20 cellular contexts compared by ENCODE assay signal in the genomic region with DNA sequence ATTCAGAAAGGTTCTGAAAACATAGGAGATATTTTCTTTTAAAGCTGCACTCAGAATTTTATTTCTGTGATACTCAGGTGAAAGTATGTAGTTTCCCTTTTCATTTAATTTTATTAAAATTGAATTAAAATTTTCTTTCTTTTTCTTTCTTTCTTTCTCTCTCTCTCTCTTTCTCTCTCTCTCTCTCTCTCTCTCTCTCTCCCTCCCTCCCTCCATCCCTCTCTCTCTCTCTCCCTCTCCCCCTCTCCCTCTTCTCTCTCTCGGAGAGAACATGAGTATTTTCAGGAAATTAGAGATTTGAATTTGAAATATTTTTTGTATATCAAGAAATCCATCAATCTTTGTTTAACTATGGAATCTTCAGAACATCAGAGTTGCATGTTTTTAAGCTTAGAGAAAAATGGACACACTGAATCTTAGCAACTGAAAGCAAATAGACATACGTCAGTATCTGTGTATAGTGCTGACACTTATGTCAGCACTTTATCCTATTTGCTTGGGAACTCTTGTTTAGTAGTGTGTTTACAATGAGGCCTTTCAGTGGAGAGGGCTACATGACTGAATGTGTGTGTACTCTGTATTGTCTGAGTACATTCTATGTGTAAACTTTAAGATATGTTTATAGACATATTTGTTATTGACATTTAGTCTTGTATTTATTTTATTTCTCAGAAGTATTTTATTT. TPM values are rescaled to one million over a fixed set of nuclear protein-coding genes. Genes with fewer than 3 reads are reported as not detected.
DNase-seq lines count a peak whose midpoint lies in the region; ATAC-seq and TF ChIP-seq lines count a peak whose summit lies in the region.
"Had no signal": no experiment of that assay in that cellular context is flagged by ENCODE, and none has a peak within 500 bp of the region (broad histone marks: within the 10 kb centered on the region; RNA-seq: fewer than 3 reads in every experiment).

No MANE protein-coding gene starts in this region.

- H3K27me3 Mint-ChIP-seq in activated CD8-positive, alpha-beta T cell treated with anti-CD3 and anti-CD28 coated beads for 36 hours: no peaks in the 10 kb centered on the region
- no peaks in the 10 kb centered on the region for H3K27me3 Mint-ChIP-seq in activated CD8-positive, alpha-beta T cell treated with anti-CD3 and anti-CD28 coated beads, Interleukin-2, amount 10 ng/mL, durations not matched to agents 7 days and 5 days (ENCODE audit: low read depth)
- no peaks in the 10 kb centered on the region for H3K27me3 Mint-ChIP-seq in T-cell
- peaks cover 3% of the 10 kb centered on the region for H3K27me3 Mint-ChIP-seq in nephron progenitor cell (ENCODE audit: low read depth, poor library complexity)
- H3K27me3 Mint-ChIP-seq: stimulated activated naive CD8-positive, alpha-beta T cell treated with anti-CD3 and anti-CD28 coated beads, Interleukin-15, Interleukin-2, amounts not matched to agents 100 ng/mL and 50 ng/mL, for 24 hours had no signal

- DNase-seq in activated CD8-positive, alpha-beta T cell treated with anti-CD3 and anti-CD28 coated beads for 36 hours: no peak
- no peak for DNase-seq in activated CD8-positive, alpha-beta T cell treated with anti-CD3 and anti-CD28 coated beads, Interleukin-2, amount 10 ng/mL, durations not matched to agents 7 days and 5 days
- DNase-seq in HuH-7.5 (ENCODE audit: low spot score) (peak; percentile 9), T-cell (no peak), mesenchymal stem cell (peak; percentile 74), NCI-H526 treated with DMSO at 0.1 percent for 48 hours (lab: John Stamatoyannopoulos, UW) (no peak), nephron progenitor cell (no peak), DMS79 (lab: John Stamatoyannopoulos, UW) (no peak)
- DNase-seq: activated CD4-positive, CD25-positive, alpha-beta regulatory T cell treated with anti-CD3 and anti-CD28 coated beads, Interleukin-2, amount 50 U/mL, for 72 hours; activated CD8-positive, alpha-beta memory T cell treated with anti-CD3 and anti-CD28 coated beads, Interleukin-2, amount 50 U/mL, for 48 hours; activated naive CD4-positive, alpha-beta T cell treated with anti-CD3 and anti-CD28 coated beads, Interleukin-2, amount 50 U/mL, for 16 hours; Caco-2; H9; NCI-H187; retina; SHP77; stimulated activated CD4-positive, alpha-beta T cell treated with anti-CD3 and anti-CD28 coated beads, Interleukin-15, amount 100 ng/mL, for 24 hours had no signal

- peaks cover 47% of the 10 kb centered on the region for H3K36me3 Mint-ChIP-seq in activated CD8-positive, alpha-beta T cell treated with anti-CD3 and anti-CD28 coated beads for 36 hours (ENCODE audit: low read depth)
- H3K36me3 Mint-ChIP-seq in activated CD8-positive, alpha-beta T cell treated with anti-CD3 and anti-CD28 coated beads, Interleukin-2, amount 10 ng/mL, durations not matched to agents 7 days and 5 days (ENCODE audit: low read depth): peaks cover 61% of the 10 kb centered on the region
- H3K36me3 Mint-ChIP-seq in T-cell (peaks cover 43% of the 10 kb centered on the region), nephron progenitor cell (ENCODE audit: low read depth) (peaks cover 44% of the 10 kb centered on the region)

- H2AFZ ChIP-seq in mesenchymal stem cell (ENCODE audit: low read depth, low read length): no peak overlapping the region

- H3K4me1 Mint-ChIP-seq in activated CD8-positive, alpha-beta T cell treated with anti-CD3 and anti-CD28 coated beads for 36 hours (ENCODE audit: low read depth): peaks cover 48% of the 10 kb centered on the region
- H3K4me1 Mint-ChIP-seq in activated CD8-positive, alpha-beta T cell treated with anti-CD3 and anti-CD28 coated beads, Interleukin-2, amount 10 ng/mL, durations not matched to agents 7 days and 5 days (ENCODE audit: low read depth): peaks cover 34% of the 10 kb centered on the region
- peaks cover 62 to 67% (median 62%) of the 10 kb centered on the region in 3 donors for H3K4me1 Mint-ChIP-seq in T-cell
- H3K4me1 Mint-ChIP-seq in nephron progenitor cell: no peaks in the 10 kb centered on the region

- H3K4ac ChIP-seq in mesenchymal stem cell (ENCODE audit: low read depth in 1 of 2, low read length in 2 of 2): no peak overlapping the region

- H3K27ac Mint-ChIP-seq in activated CD8-positive, alpha-beta T cell treated with anti-CD3 and anti-CD28 coated beads for 36 hours: peak overlapping the region; percentile 55
- H3K27ac Mint-ChIP-seq in activated CD8-positive, alpha-beta T cell treated with anti-CD3 and anti-CD28 coated beads, Interleukin-2, amount 10 ng/mL, durations not matched to agents 7 days and 5 days: no peak overlapping the region
- H3K27ac Mint-ChIP-seq in T-cell (peak overlapping the region; percentile 44 to 45), nephron progenitor cell (no peak overlapping the region)
- H3K27ac Mint-ChIP-seq: stimulated activated naive CD8-positive, alpha-beta T cell treated with anti-CD3 and anti-CD28 coated beads, Interleukin-15, Interleukin-2, amounts not matched to agents 100 ng/mL and 50 ng/mL, for 24 hours; T-helper 2 cell treated with Interferon-gamma antibody and Interleukin-4, amounts not matched to agents 5 μg/mL and 100 μg/mL, for 36 hours had no signal

- ATAC-seq in activated CD8-positive, alpha-beta T cell treated with anti-CD3 and anti-CD28 coated beads for 36 hours: no peak
- no peak for ATAC-seq in activated CD8-positive, alpha-beta T cell treated with anti-CD3 and anti-CD28 coated beads, Interleukin-2, amount 10 ng/mL, durations not matched to agents 7 days and 5 days
- peak in 1 of 4 experiments; percentile 54 for ATAC-seq in T-cell (replicated peaks in 1 of 4)

- H3K9ac ChIP-seq in mesenchymal stem cell (ENCODE audit: low read length): no peak overlapping the region

- H3K4me3 ChIP-seq in mesenchymal stem cell (ENCODE audit: insufficient read depth in 1 of 2, low read depth in 1 of 2, low read length in 2 of 2): no peak overlapping the region
- H3K4me3 ChIP-seq: breast epithelium had no signal

- no peak overlapping the region for H4K8ac ChIP-seq in mesenchymal stem cell (ENCODE audit: low read length)

- H2BK120ac ChIP-seq in mesenchymal stem cell (ENCODE audit: low read depth, low read length): no peak overlapping the region

- no peak overlapping the region for H2BK15ac ChIP-seq in mesenchymal stem cell (ENCODE audit: low read depth, poor library complexity, severe bottlenecking)

- H3K4me1 ChIP-seq in mesenchymal stem cell (ENCODE audit: control insufficient read depth, insufficient read depth, low read depth, low read length): no peaks in the 10 kb centered on the region
- H3K4me1 ChIP-seq: breast epithelium, Caco-2 had no signal

- peaks cover 23% of the 10 kb centered on the region for H3K9me3 Mint-ChIP-seq in activated CD8-positive, alpha-beta T cell treated with anti-CD3 and anti-CD28 coated beads for 36 hours
- H3K9me3 Mint-ChIP-seq in activated CD8-positive, alpha-beta T cell treated with anti-CD3 and anti-CD28 coated beads, Interleukin-2, amount 10 ng/mL, durations not matched to agents 7 days and 5 days (ENCODE audit: insufficient read depth): peaks cover 22% of the 10 kb centered on the region
- H3K9me3 Mint-ChIP-seq in T-cell (peaks cover 10 to 14% (median 14%) of the 10 kb centered on the region in 3 donors), nephron progenitor cell (peaks cover 39% of the 10 kb centered on the region)

- no peak overlapping the region for H3K23ac ChIP-seq in mesenchymal stem cell (ENCODE audit: low read length in 2 of 2)

- H2BK12ac ChIP-seq in mesenchymal stem cell (ENCODE audit: low read length in 2 of 2): no peak overlapping the region

- no peak overlapping the region for H3K4me2 ChIP-seq in mesenchymal stem cell (ENCODE audit: low read length, poor library complexity, severe bottlenecking)

- H3K79me1 ChIP-seq in mesenchymal stem cell (replicated peaks; ENCODE audit: low read length, poor library complexity, severe bottlenecking): no peaks in the 10 kb centered on the region

- H3K36me3 ChIP-seq in mesenchymal stem cell (ENCODE audit: control insufficient read depth in 1 of 2, insufficient read depth in 2 of 2, low read depth in 1 of 2, low read length in 2 of 2): no peaks in the 10 kb centered on the region
- H3K36me3 ChIP-seq: breast epithelium had no signal

- peaks cover 7% of the 10 kb centered on the region for H3K9me3 ChIP-seq in mesenchymal stem cell (ENCODE audit: control insufficient read depth, low read length)
- H3K9me3 ChIP-seq: Caco-2 had no signal

- H2AK5ac ChIP-seq in mesenchymal stem cell (ENCODE audit: low read length, severe bottlenecking): no peak overlapping the region

- no peak overlapping the region for H3K18ac ChIP-seq in mesenchymal stem cell (ENCODE audit: low read depth in 1 of 2, low read length in 2 of 2)

- H3K4me3 Mint-ChIP-seq in activated CD8-positive, alpha-beta T cell treated with anti-CD3 and anti-CD28 coated beads for 36 hours: no peak overlapping the region
- H3K4me3 Mint-ChIP-seq in activated CD8-positive, alpha-beta T cell treated with anti-CD3 and anti-CD28 coated beads, Interleukin-2, amount 10 ng/mL, durations not matched to agents 7 days and 5 days: no peak overlapping the region
- H3K4me3 Mint-ChIP-seq in T-cell (peak overlapping the region in 1 of 3 donors; percentile 28), nephron progenitor cell (no peak overlapping the region)
- H3K4me3 Mint-ChIP-seq: H9; stimulated activated naive CD8-positive, alpha-beta T cell treated with anti-CD3 and anti-CD28 coated beads, Interleukin-15, Interleukin-2, amounts not matched to agents 100 ng/mL and 50 ng/mL, for 24 hours; T-helper 2 cell treated with Interferon-gamma antibody and Interleukin-4, amounts not matched to agents 5 μg/mL and 100 μg/mL, for 36 hours had no signal

- no peak overlapping the region for H4K91ac ChIP-seq in mesenchymal stem cell (ENCODE audit: low read length)

- H2BK5ac ChIP-seq in mesenchymal stem cell (ENCODE audit: low read depth, low read length, poor library complexity, severe bottlenecking): no peak overlapping the region

- no peak overlapping the region for H3K27ac ChIP-seq in mesenchymal stem cell (ENCODE audit: low read length, poor library complexity, severe bottlenecking)
- H3K27ac ChIP-seq: breast epithelium had no signal

- CTCF ChIA-PET in activated CD8-positive, alpha-beta T cell treated with anti-CD3 and anti-CD28 coated beads for 36 hours (lab: Charles Lee): interaction anchor here (2.2 kb wide), 1 partner anchor 11 kb away, joined by 8 read pairs; no protein-coding TSS in a partner anchor
- CTCF ChIA-PET in activated CD8-positive, alpha-beta T cell treated with anti-CD3 and anti-CD28 coated beads, Interleukin-2, amount 10 ng/mL, durations not matched to agents 7 days and 5 days (lab: Charles Lee): interaction anchor here (1.2 kb wide), 1 partner anchor 219 kb away, joined by 3 read pairs; no protein-coding TSS in a partner anchor
- CTCF ChIA-PET in T-cell (lab: Charles Lee): interaction anchor here in 1 of 2 donors (0.7 kb wide), 2 partner anchors 203 to 204 kb away, joined by 3 to 4 read pairs; a partner anchor contains a TSS

- H3K27me3 ChIP-seq in mesenchymal stem cell (ENCODE audit: control insufficient read depth in 1 of 2, insufficient read depth in 1 of 2, low read length in 2 of 2): no peaks in the 10 kb centered on the region
- H3K27me3 ChIP-seq: breast epithelium had no signal

- POLR2A ChIA-PET in activated CD8-positive, alpha-beta T cell treated with anti-CD3 and anti-CD28 coated beads for 36 hours (lab: Charles Lee): interaction anchor here (1.0 to 1.2 kb wide), 2 partner anchors 34 to 48 kb away, joined by 3 to 4 read pairs; no protein-coding TSS in a partner anchor
- POLR2A ChIA-PET in activated CD8-positive, alpha-beta T cell treated with anti-CD3 and anti-CD28 coated beads, Interleukin-2, amount 10 ng/mL, durations not matched to agents 7 days and 5 days (lab: Charles Lee): no interaction called here
- POLR2A ChIA-PET in T-cell (lab: Charles Lee): interaction anchor here (0.5 to 0.6 kb wide), 3 partner anchors 38 to 204 kb away, joined by 3 read pairs; a partner anchor contains a TSS

- intact Hi-C loops in activated CD8-positive, alpha-beta T cell treated with anti-CD3 and anti-CD28 coated beads for 36 hours (cut with micrococcal nuclease): no loop called here

- no peak overlapping the region for H3K14ac ChIP-seq in mesenchymal stem cell (ENCODE audit: low read length in 2 of 2)

- WGBS in mesenchymal stem cell: 46% methylated on average over 1 of the region's 2 CpGs

- no peak for TF ChIP-seq CTCF in activated CD8-positive, alpha-beta T cell treated with anti-CD3 and anti-CD28 coated beads for 36 hours (IDR thresholded peaks at IDR 0.05)
- no peak for TF ChIP-seq CTCF in nephron progenitor cell (IDR thresholded peaks at IDR 0.05)

RNA-seq across cellular contexts. Expression of a gene that starts 44.5 kb away (rescaled TPM):
- 10 to 100 TPM; 42.3 to 43.1 TPM for total RNA-seq in activated CD8-positive, alpha-beta T cell treated with anti-CD3 and anti-CD28 coated beads for 36 hours
- 10 to 100 TPM; 74.8 to 81.4 TPM for total RNA-seq in activated CD8-positive, alpha-beta T cell treated with anti-CD3 and anti-CD28 coated beads, Interleukin-2, amount 10 ng/mL, durations not matched to agents 7 days and 5 days
- total RNA-seq in T-cell: 100 to 1,000 TPM; 130 to 162 (median 143) TPM
- 1.6 TPM for polyA plus RNA-seq in mesenchymal stem cell (2013, experiment 1 of 2)
- polyA plus RNA-seq in mesenchymal stem cell (2013, experiment 2 of 2): 1.8 TPM

Comparison
In these comparisons a context has a peak if more than half of its experiments do, and no peak if none do; other contexts are left out.
1. H3K27ac Mint-ChIP-seq: peak in activated CD8-positive, alpha-beta T cell treated with anti-CD3 and anti-CD28 coated beads for 36 hours (single experiment) and T-cell (2 of 2); none in activated CD8-positive, alpha-beta T cell treated with anti-CD3 and anti-CD28 coated beads, Interleukin-2, amount 10 ng/mL, durations not matched to agents 7 days and 5 days (single experiment) and nephron progenitor cell (single experiment).
2. DNase-seq: peak in HuH-7.5 (single experiment) and mesenchymal stem cell (single experiment); none in activated CD8-positive, alpha-beta T cell treated with anti-CD3 and anti-CD28 coated beads for 36 hours (single experiment), activated CD8-positive, alpha-beta T cell treated with anti-CD3 and anti-CD28 coated beads, Interleukin-2, amount 10 ng/mL, durations not matched to agents 7 days and 5 days (single experiment), T-cell (0 of 34), NCI-H526 treated with DMSO at 0.1 percent for 48 hours (single experiment), nephron progenitor cell (single experiment) and DMS79 (single experiment).